8 cellular contexts compared by ENCODE assay signal in the genomic region with DNA sequence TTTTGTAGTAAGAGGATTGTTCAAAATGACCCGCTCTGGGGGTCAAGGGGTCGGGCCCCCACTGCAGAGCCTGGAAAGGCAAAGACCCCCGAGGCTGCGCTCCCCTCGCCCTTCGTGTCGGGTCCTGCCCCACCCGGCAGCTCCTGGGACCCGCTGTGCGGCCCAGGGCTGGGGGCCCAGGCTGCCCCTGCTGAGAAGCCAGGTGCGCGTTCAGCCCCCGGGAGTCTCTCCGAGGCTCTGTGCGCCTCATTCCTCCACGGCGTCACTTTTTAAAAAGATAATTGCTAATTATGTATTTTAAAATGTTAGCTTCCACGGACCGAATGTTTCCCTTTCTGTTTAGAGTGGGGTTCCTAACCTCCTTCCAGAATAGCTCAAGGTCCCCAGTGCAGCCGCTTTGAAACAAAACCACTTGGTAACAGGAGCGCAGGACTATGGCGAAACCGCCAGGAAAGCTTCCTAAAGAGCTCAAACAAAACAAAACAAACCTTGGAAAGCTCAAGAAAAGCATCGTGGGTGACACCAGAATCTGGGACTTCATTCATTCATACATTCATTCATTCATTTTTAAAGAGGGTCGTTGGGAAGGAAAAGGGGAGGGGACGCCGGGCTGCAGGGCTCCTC.
DNase-seq lines count a peak whose midpoint lies in the region; ATAC-seq and TF ChIP-seq lines count a peak whose summit lies in the region.

No MANE protein-coding gene starts in this region.

- peaks cover 4% of the 10 kb centered on the region for H3K36me3 Mint-ChIP-seq in activated naive CD4-positive, alpha-beta T cell treated with anti-CD3 and anti-CD28 coated beads, Interleukin-2, amount 50 U/mL, for 24 hours
- no peaks in the 10 kb centered on the region for H3K36me3 Mint-ChIP-seq in nephron (ENCODE audit: low read depth)

- DNase-seq in activated naive CD4-positive, alpha-beta T cell treated with Interleukin-2 at 50 U/mL for 16 hours: no peak
- DNase-seq in OCI-M1 (lab: John Stamatoyannopoulos, UW) (peak; percentile 23), NCI-H510A (lab: John Stamatoyannopoulos, UW) (no peak), GM10266 (ENCODE audit: extremely low spot score) (no peak)

- H3K27me3 Mint-ChIP-seq in activated naive CD4-positive, alpha-beta T cell treated with anti-CD3 and anti-CD28 coated beads, Interleukin-2, amount 50 U/mL, for 24 hours: no peaks in the 10 kb centered on the region
- peaks cover 12% of the 10 kb centered on the region for H3K27me3 Mint-ChIP-seq in nephron (ENCODE audit: low read depth)

- H3K9me3 Mint-ChIP-seq in activated naive CD4-positive, alpha-beta T cell treated with anti-CD3 and anti-CD28 coated beads, Interleukin-2, amount 50 U/mL, for 24 hours: peaks cover 7% of the 10 kb centered on the region
- H3K9me3 Mint-ChIP-seq in nephron: peaks cover 6% of the 10 kb centered on the region

- no peaks in the 10 kb centered on the region for H3K36me3 ChIP-seq in duodenal mucosa (ENCODE audit: control insufficient read depth in 1 of 2, insufficient read depth in 2 of 2, low read length in 2 of 2)

- peaks cover 67% of the 10 kb centered on the region for H3K4me1 Mint-ChIP-seq in activated naive CD4-positive, alpha-beta T cell treated with anti-CD3 and anti-CD28 coated beads, Interleukin-2, amount 50 U/mL, for 24 hours
- H3K4me1 Mint-ChIP-seq in nephron: peaks cover 32% of the 10 kb centered on the region

- no peak for TF ChIP-seq CTCF in nephron (IDR thresholded peaks at IDR 0.05; ENCODE audit: unreplicated experiment in 3 of 3)
- TF ChIP-seq CTCF in GM10266 (IDR thresholded peaks at IDR 0.05; ENCODE audit: control insufficient read depth, insufficient read depth, low read depth, missing control alignments): no peak

- H3K4me3 Mint-ChIP-seq in activated naive CD4-positive, alpha-beta T cell treated with anti-CD3 and anti-CD28 coated beads, Interleukin-2, amount 50 U/mL, for 24 hours: peak overlapping the region; percentile 90
- H3K4me3 Mint-ChIP-seq in nephron: peak overlapping the region; percentile 95 to 100 (median 100)

- H3K9me3 ChIP-seq in duodenal mucosa (ENCODE audit: control insufficient read depth in 1 of 2, low read length in 2 of 2): no peaks in the 10 kb centered on the region

- ATAC-seq in HG02571 (IDR thresholded peaks at IDR 0.05; ENCODE audit: unreplicated experiment): no peak

- H3K27me3 ChIP-seq in duodenal mucosa (ENCODE audit: control insufficient read depth in 1 of 2, insufficient read depth in 2 of 2, low read length in 2 of 2): peaks cover 0 to 10% of the 10 kb centered on the region in 2 donors

- H3K27ac ChIP-seq in duodenal mucosa (ENCODE audit: low read depth, low read length): no peak overlapping the region

- H3K9ac ChIP-seq in duodenal mucosa (ENCODE audit: low read depth in 1 of 2, low read length in 2 of 2): peak overlapping the region in 1 of 2 donors; percentile 29

- H3K4me3 ChIP-seq in duodenal mucosa (ENCODE audit: low read depth in 1 of 2, low read length in 2 of 2): peak overlapping the region; percentile 48 to 61

- peaks cover 0 to 12% of the 10 kb centered on the region in 2 donors for H3K4me1 ChIP-seq in duodenal mucosa (ENCODE audit: control insufficient read depth in 1 of 2, insufficient read depth in 2 of 2, low read length in 2 of 2)

- peak overlapping the region; percentile 85 for H3K27ac Mint-ChIP-seq in activated naive CD4-positive, alpha-beta T cell treated with anti-CD3 and anti-CD28 coated beads, Interleukin-2, amount 50 U/mL, for 24 hours
- peak overlapping the region; percentile 96 to 99 (median 98) for H3K27ac Mint-ChIP-seq in nephron
